9 cellular contexts compared by ENCODE assay signal in genomic region chr11:64000026-64000739, GRCh38. TPM values are rescaled to one million over a fixed set of nuclear protein-coding genes. Genes with fewer than 3 reads are reported as not detected.
DNase-seq lines count a peak whose midpoint lies in the region; ATAC-seq and TF ChIP-seq lines count a peak whose summit lies in the region.
"Had no signal": no experiment of that assay in that cellular context is flagged by ENCODE, and none has a peak within 500 bp of the region (broad histone marks: within the 10 kb centered on the region; RNA-seq: fewer than 3 reads in every experiment).

No MANE protein-coding gene starts in this region.

- H3K4me1 ChIP-seq in Panc1 (ENCODE audit: control insufficient read depth, insufficient read depth, low read length) (peaks cover 50% of the 10 kb centered on the region), transverse colon (peaks cover 18 to 27% (median 20%) of the 10 kb centered on the region in 4 donors)

- CTCF ChIA-PET in Panc1 (lab: Charles Lee) = no interaction called here

- POLR2A ChIA-PET in Panc1 (lab: Charles Lee) = no interaction called here

- BruUV-seq in Panc1 (replicated peaks; lab: Mats Ljungman, UMichigan) = no TSS peak

- no peak overlapping the region for H3K27ac Mint-ChIP-seq in activated naive CD8-positive, alpha-beta T cell

- no peak overlapping the region for H3K27ac ChIP-seq in Panc1 (ENCODE audit: low read length)
- no peak overlapping the region for H3K27ac ChIP-seq in transverse colon
- H3K27ac ChIP-seq: C4-2B had no signal

- intact Hi-C loops in Panc1 (cut with micrococcal nuclease; ENCODE audit: unreplicated experiment) = no loop called here
- intact Hi-C loops in Right ventricle myocardium superior (cut with DNase I) = loop anchor here (2.0 kb wide), 1 partner anchor 149 kb away; no protein-coding TSS in a partner anchor
- intact Hi-C loops in posterior cingulate gyrus (cut with DNase I) = loop anchor here (1.0 to 5.0 kb wide), 2 partner anchors 37 to 148 kb away; partner anchors contain the start of gene FLRT1
- intact Hi-C loops in transverse colon (cut with DNase I; ENCODE audit: low total_unique reads) = loop anchor here (2.0 kb wide), 1 partner anchor 149 kb away; no protein-coding TSS in a partner anchor

- H3K9me3 ChIP-seq in Panc1 (ENCODE audit: control insufficient read depth, insufficient read depth, low read depth, low read length) = no peaks in the 10 kb centered on the region
- no peaks in the 10 kb centered on the region for H3K9me3 ChIP-seq in transverse colon

- no peak for TF ChIP-seq POLR2A in transverse colon (IDR thresholded peaks at IDR 0.05)

- 4% methylated on average over 20 of the region's 67 CpGs; no CpG with 5 or more reads in 1 of the 2 donors for WGBS in transverse colon (ENCODE audit: low coverage in 1 of 2), 2 donors

- H3K4me3 ChIP-seq in Panc1 (ENCODE audit: low read depth in 2 of 2, low read length in 2 of 2) (no peak overlapping the region), transverse colon (peak overlapping the region in 3 of 4 donors; percentile 19 to 47 (median 29))

- H3K27me3 ChIP-seq in Panc1 (ENCODE audit: control insufficient read depth, insufficient read depth, low read length) (no peaks in the 10 kb centered on the region), transverse colon (no peaks in the 10 kb centered on the region)

- DNase-seq in NCI-H1105 treated with DMSO at 0.1 percent for 48 hours (lab: John Stamatoyannopoulos, UW) (peak; percentile 11), NCI-H1105 (lab: John Stamatoyannopoulos, UW) (no peak), Panc1 (ENCODE audit: low read depth, low spot score) (no peak), Right ventricle myocardium superior (peak; percentile 82), posterior cingulate gyrus (peak in 9 of 10 donors; percentile 58 to 96 (median 73)), transverse colon (peak; percentile 71)

- in situ Hi-C loops in Panc1 (cut with HindIII; ENCODE audit: low pct_unique_long_range_greater_than_20kb, low sequenced_read_pairs) (loop anchor here (10.0 kb wide), 1 partner anchor 75 kb away; no protein-coding TSS in a partner anchor), transverse colon (cut with MboI; ENCODE audit: low pct_ligation_motif_present in 1 of 4, low pct_unique_long_range_greater_than_20kb in 1 of 4, low sequenced_read_pairs in 3 of 4) (loop anchor here in 1 of 4 donors (10.0 kb wide), 1 partner anchor 145 kb away; no protein-coding TSS in a partner anchor)

- H3K36me3 Mint-ChIP-seq in activated naive CD8-positive, alpha-beta T cell = no peaks in the 10 kb centered on the region

- no peaks in the 10 kb centered on the region for H3K9me3 Mint-ChIP-seq in activated naive CD8-positive, alpha-beta T cell (ENCODE audit: low read depth)

- H3K4me3 Mint-ChIP-seq in activated naive CD8-positive, alpha-beta T cell = peak overlapping the region; percentile 44

- no peaks in the 10 kb centered on the region for H3K27me3 Mint-ChIP-seq in activated naive CD8-positive, alpha-beta T cell

- ATAC-seq in Panc1 (no peak), Right ventricle myocardium superior (ENCODE audit: poor library complexity) (peak; percentile 94), GM18907 (IDR thresholded peaks at IDR 0.05; ENCODE audit: unreplicated experiment) (no peak)

- H3K36me3 ChIP-seq in Panc1 (ENCODE audit: control insufficient read depth, insufficient read depth, low read length) (no peaks in the 10 kb centered on the region), transverse colon (peaks cover 0 to 13% (median 6%) of the 10 kb centered on the region in 4 donors)

- no peak for TF ChIP-seq EP300 in transverse colon (IDR thresholded peaks at IDR 0.05; ENCODE audit: low read depth)

- peaks cover 8% of the 10 kb centered on the region for H3K4me1 Mint-ChIP-seq in activated naive CD8-positive, alpha-beta T cell (ENCODE audit: low read depth)

- peak; percentile 73 for TF ChIP-seq CTCF in Panc1 (IDR thresholded peaks at IDR 0.05)
- TF ChIP-seq CTCF in transverse colon (IDR thresholded peaks at IDR 0.05) = peak in 4 of 5 experiments; percentile 73 to 90 (median 82)

RNA-seq across cellular contexts. Expression of gene OTUB1, which starts 13.9 kb away (rescaled TPM):
- total RNA-seq in Panc1 (2021; ENCODE audit: unreplicated experiment) (118 TPM), Right ventricle myocardium superior (52.2 TPM), transverse colon (100 to 1,000 TPM in 1 of 4 donors, 10 to 100 TPM in 3; 52.7 to 114 (median 79.4) TPM)
- 169 TPM for polyA plus RNA-seq in Panc1 (2012; ENCODE audit: insufficient read length)

RNA-seq across cellular contexts. Expression of gene COX8A, which starts 25.8 kb away (rescaled TPM):
- 613 TPM for total RNA-seq in Panc1 (2021; ENCODE audit: unreplicated experiment)
- polyA plus RNA-seq in Panc1 (2012; ENCODE audit: insufficient read length) = 788 TPM
- total RNA-seq in Right ventricle myocardium superior = 1,182 TPM
- total RNA-seq in transverse colon = 1,000 to 10,000 TPM in 2 of 4 donors, 100 to 1,000 TPM in 2; 471 to 1,475 (median 1,057) TPM

RNA-seq across cellular contexts. Expression of gene FLRT1, which starts 35.5 kb away (rescaled TPM):
- total RNA-seq in Panc1 (2021; ENCODE audit: unreplicated experiment) (0.51 TPM), Right ventricle myocardium superior (0.35 TPM), transverse colon (1 to 10 TPM in 2 of 4 donors, under 1 TPM in 2; 0.32 to 1.4 (median 0.90) TPM)
- polyA plus RNA-seq in Panc1 (2012; ENCODE audit: insufficient read length) = 1.9 TPM

Comparison
In these comparisons a context has a peak if more than half of its experiments do, and no peak if none do; other contexts are left out.
1. DNase-seq: peak in NCI-H1105 treated with DMSO at 0.1 percent for 48 hours (single experiment), Right ventricle myocardium superior (single experiment), posterior cingulate gyrus (9 of 10) and transverse colon (single experiment); none in NCI-H1105 (single experiment) and Panc1 (single experiment).
2. H3K4me3 ChIP-seq: peak in transverse colon (3 of 4); none in Panc1 (0 of 2).